8 cellular contexts compared by ENCODE assay signal in the genomic region with DNA sequence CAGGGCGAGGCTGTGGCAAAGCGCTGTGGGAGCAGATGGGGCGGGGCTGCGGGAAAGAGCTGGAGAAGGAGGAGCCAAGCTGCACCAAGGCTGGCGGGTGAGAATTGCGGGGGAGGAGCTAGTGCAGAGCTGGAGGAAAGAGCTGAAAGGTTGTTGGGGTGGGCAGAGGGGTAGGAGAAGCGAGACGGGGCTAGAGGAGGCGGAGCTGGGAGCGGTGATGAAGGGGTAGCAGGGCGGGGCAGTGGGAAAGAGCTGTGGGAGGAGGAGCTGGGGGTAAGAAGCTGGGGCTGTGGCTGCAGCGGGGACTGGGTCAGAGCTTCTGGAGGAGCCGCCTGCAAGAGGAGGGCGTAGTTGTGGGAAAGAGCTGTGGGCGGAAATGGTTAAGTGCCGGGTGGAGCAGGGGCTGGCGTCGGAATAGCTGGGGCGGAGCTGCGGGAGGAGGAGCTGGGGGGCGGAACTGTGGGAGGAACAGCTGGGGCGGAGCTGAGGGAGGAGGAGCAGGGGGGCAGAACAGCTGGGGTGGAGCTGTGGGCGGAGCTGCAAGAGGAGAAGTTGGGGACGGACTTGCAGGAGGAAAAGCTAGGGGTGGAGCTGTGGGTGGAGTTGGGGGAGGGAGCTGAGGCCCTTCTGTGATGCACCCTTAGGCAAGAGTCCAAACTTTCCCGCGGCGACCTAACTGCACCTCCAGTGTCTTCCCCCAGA. TPM values are rescaled to one million over a fixed set of nuclear protein-coding genes. Genes with fewer than 3 reads are reported as not detected.
DNase-seq lines count a peak whose midpoint lies in the region; ATAC-seq, FAIRE-seq and TF ChIP-seq lines count a peak whose summit lies in the region.

No MANE protein-coding gene starts in this region.

- TF ChIP-seq CTCF in keratinocyte (optimal IDR thresholded peaks at IDR 0.05 in 1 of 3, IDR thresholded peaks at IDR 0.05 in 1 of 3, conservative IDR thresholded peaks at IDR 0.05 in 1 of 3; ENCODE audit: extremely low read depth in 1 of 3, insufficient read depth in 2 of 3, low read length in 3 of 3), result peak in 2 of 3 experiments; percentile 35

- no peaks in the 10 kb centered on the region for H4K20me1 ChIP-seq in keratinocyte (ENCODE audit: control insufficient read depth, extremely low read depth, insufficient read depth, low read length)

- no peaks in the 10 kb centered on the region for H3K9me3 ChIP-seq in keratinocyte (ENCODE audit: control insufficient read depth, low read depth, low read length)

- peak overlapping the region; percentile 50 to 61 (median 53) for H3K4me3 ChIP-seq in keratinocyte (ENCODE audit: control insufficient read depth in 2 of 3, extremely low read depth in 1 of 3, insufficient read depth in 2 of 3, low read depth in 1 of 3, low read length in 3 of 3)

- dilution Hi-C loops in keratinocyte (cut with MboI; ENCODE audit: extremely low pct_ligation_motif_present, low sequenced_read_pairs), result no loop called here

- H2AFZ ChIP-seq in keratinocyte (ENCODE audit: control insufficient read depth, low read length), result no peak overlapping the region

- DNase-seq in Ammon's horn (ENCODE audit: low spot score) (peak; percentile 98), NCI-H345 treated with DMSO at 0.1 percent for 48 hours (lab: John Stamatoyannopoulos, UW; ENCODE audit: unreplicated experiment) (peak; percentile 82), cerebellar nuclear complex (lab: John Stamatoyannopoulos, UW) (peak; percentile 16 to 41), keratinocyte (ENCODE audit: low read depth, low spot score) (peak; percentile 93)
- DNase-seq in stimulated activated CD4-positive, alpha-beta T cell treated with anti-CD3 and anti-CD28 coated beads, Interleukin-12 subunit alpha, Interleukin-12 subunit beta, amount 100 ng/mL, for 48 hours (ENCODE audit: low read depth in 2 of 3, low spot score in 1 of 3), result peak; percentile 82 to 89 (median 88)

- H3K79me2 ChIP-seq in keratinocyte (ENCODE audit: control insufficient read depth, insufficient read depth, low read length), result peaks cover 12% of the 10 kb centered on the region

- H3K27ac ChIP-seq in keratinocyte (ENCODE audit: control insufficient read depth, insufficient read depth, low read length), result peak overlapping the region; percentile 84

- H3K4me1 ChIP-seq in keratinocyte (ENCODE audit: control insufficient read depth, extremely low read depth, insufficient read depth, low read length), result no peaks in the 10 kb centered on the region

- peak overlapping the region; percentile 51 for H3K4me2 ChIP-seq in keratinocyte (ENCODE audit: control insufficient read depth, extremely low read depth, insufficient read depth, low read depth, low read length)

- no peak for FAIRE-seq in keratinocyte (lab: Jason Lieb, UNC)

- H3K9ac ChIP-seq in keratinocyte (ENCODE audit: control insufficient read depth, extremely low read depth, insufficient read depth, low read length), result peak overlapping the region; percentile 85

- H3K36me3 ChIP-seq in keratinocyte (ENCODE audit: control insufficient read depth in 2 of 2, extremely low read depth in 1 of 2, insufficient read depth in 2 of 2, low read length in 2 of 2), result no peaks in the 10 kb centered on the region

- ATAC-seq in GM19035 (IDR thresholded peaks at IDR 0.05; ENCODE audit: unreplicated experiment) (peak; percentile 37), HG03342 (IDR thresholded peaks at IDR 0.05; ENCODE audit: unreplicated experiment) (peak; percentile 39)
- ATAC-seq in activated CD4-positive, CD25-positive, alpha-beta regulatory T cell treated with anti-CD3 and anti-CD28 coated beads, Interleukin-2, amount 50 U/mL, for 24 hours, result peak; percentile 42 to 49

- H3K27me3 ChIP-seq in keratinocyte (ENCODE audit: control insufficient read depth, extremely low read depth, insufficient read depth, low read length), result no peaks in the 10 kb centered on the region

- H3K9me1 ChIP-seq in keratinocyte (ENCODE audit: control insufficient read depth, extremely low read depth, insufficient read depth, low read length), result no peaks in the 10 kb centered on the region

RNA-seq across cellular contexts. Expression of a gene that starts 1.9 kb away (rescaled TPM):
- 35.5 to 45.2 TPM (median 39.2 TPM) in 3 replicates for polyA plus RNA-seq in keratinocyte
- 24.1 TPM for polyA plus RNA-seq in keratinocyte (2011; ENCODE audit: low read depth)
- 41.0 and 42.3 TPM in 2 replicates for polyA plus RNA-seq in keratinocyte (2011; cell fraction: cytosol; rRNA removed)
- 50.8 and 59.0 TPM in 2 replicates for polyA plus RNA-seq in keratinocyte (2011; cell fraction: nucleus; rRNA removed)
- polyA plus RNA-seq in keratinocyte (2012; ENCODE audit: low replicate concordance), result 27.4 and 32.6 TPM in 2 replicates
- polyA minus RNA-seq in keratinocyte, result 16.1 to 23.7 TPM (median 17.2 TPM) in 3 replicates
- 20.0 TPM for polyA minus RNA-seq in keratinocyte (2011; cell fraction: cytosol; rRNA and poly(A)+ RNA removed)
- polyA minus RNA-seq in keratinocyte (2011; cell fraction: nucleus; rRNA and poly(A)+ RNA removed), result 23.0 and 23.3 TPM in 2 replicates

RNA-seq across cellular contexts. Expression of a gene that starts 10.8 kb away (rescaled TPM):
- polyA plus RNA-seq in keratinocyte, result not detected in 3 replicates
- polyA plus RNA-seq in keratinocyte (2011; ENCODE audit: low read depth), result not detected
- polyA plus RNA-seq in keratinocyte (2011; cell fraction: cytosol; rRNA removed), result not detected in 2 replicates
- not detected in 2 replicates for polyA plus RNA-seq in keratinocyte (2011; cell fraction: nucleus; rRNA removed)
- 0.38 TPM in 1 of 2 replicates, not detected in the other for polyA plus RNA-seq in keratinocyte (2012; ENCODE audit: low replicate concordance)
- not detected in 3 replicates for polyA minus RNA-seq in keratinocyte
- not detected for polyA minus RNA-seq in keratinocyte (2011; cell fraction: cytosol; rRNA and poly(A)+ RNA removed)
- not detected in 2 replicates for polyA minus RNA-seq in keratinocyte (2011; cell fraction: nucleus; rRNA and poly(A)+ RNA removed)

RNA-seq across cellular contexts. Expression of a gene that starts 59.2 kb away (rescaled TPM):
- not detected in 3 replicates for polyA plus RNA-seq in keratinocyte
- not detected for polyA plus RNA-seq in keratinocyte (2011; ENCODE audit: low read depth)
- polyA plus RNA-seq in keratinocyte (2011; cell fraction: cytosol; rRNA removed), result not detected in 2 replicates
- not detected in 2 replicates for polyA plus RNA-seq in keratinocyte (2011; cell fraction: nucleus; rRNA removed)
- polyA plus RNA-seq in keratinocyte (2012; ENCODE audit: low replicate concordance), result not detected in 2 replicates
- polyA minus RNA-seq in keratinocyte, result 0.46 TPM in 1 of 3 replicates, not detected in the others
- polyA minus RNA-seq in keratinocyte (2011; cell fraction: cytosol; rRNA and poly(A)+ RNA removed), result not detected
- not detected in 2 replicates for polyA minus RNA-seq in keratinocyte (2011; cell fraction: nucleus; rRNA and poly(A)+ RNA removed)

Comparison
In these comparisons a context has a peak if more than half of its experiments do, and no peak if none do; other contexts are left out.
1. Peak in every context shown above with its lines: DNase-seq, ATAC-seq, H3K4me3 ChIP-seq and H3K27ac ChIP-seq.
2. DNase-seq: peak in every context shown above with its lines; median percentile 98 in Ammon's horn; 93 in keratinocyte; 88 in stimulated activated CD4-positive, alpha-beta T cell treated with anti-CD3 and anti-CD28 coated beads, Interleukin-12 subunit alpha, Interleukin-12 subunit beta, amount 100 ng/mL, for 48 hours; 82 in NCI-H345 treated with DMSO at 0.1 percent for 48 hours; 28 in cerebellar nuclear complex.